Comparison of ENCODE assay signal across 21 cellular contexts in the genomic region with DNA sequence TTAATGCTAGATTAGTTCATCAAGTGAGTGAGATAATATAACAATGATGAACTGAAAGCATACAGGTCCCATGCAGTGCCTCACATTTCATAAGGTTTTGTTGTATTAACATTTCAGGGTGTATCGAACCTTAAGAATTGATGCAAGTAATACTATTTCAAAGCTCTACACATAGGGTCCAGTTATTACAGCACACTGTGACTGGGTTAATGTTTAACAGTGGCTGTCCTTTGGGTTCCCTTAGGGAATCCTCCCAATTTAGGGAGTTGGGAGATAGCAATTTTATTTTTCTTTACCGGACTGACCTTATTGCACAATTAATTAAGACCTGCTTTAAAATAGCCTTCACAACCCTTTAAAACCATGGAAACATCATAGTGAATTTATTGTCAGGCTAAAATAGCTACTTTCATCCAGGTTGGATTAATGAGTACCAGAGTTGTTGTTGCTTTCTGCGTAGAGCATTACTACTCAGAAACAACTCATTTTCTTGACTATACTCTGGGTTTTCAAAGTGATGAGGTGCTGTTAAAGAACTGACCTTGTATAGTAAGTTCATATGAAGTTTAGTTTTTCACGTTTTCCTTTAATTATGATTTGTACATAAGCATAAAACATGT.
"Had no signal": no experiment of that assay in that cellular context is flagged by ENCODE, and none has a peak within 500 bp of the region (broad histone marks: within the 10 kb centered on the region; RNA-seq: fewer than 3 reads in every experiment).

No MANE protein-coding gene starts in this region.

- H3K4me1 ChIP-seq: breast epithelium, foreskin keratinocyte, lower lobe of right lung, suprapubic skin, tibial artery had no signal

- H3K36me3 ChIP-seq: breast epithelium, lower lobe of right lung, ovary, suprapubic skin, tibial artery had no signal

- H3K27ac ChIP-seq: breast epithelium, foreskin keratinocyte, lower lobe of right lung, ovary, suprapubic skin, tibial artery had no signal

- H3K4me3 ChIP-seq: breast epithelium, lower lobe of right lung, ovary, suprapubic skin, tibial artery had no signal

- H3K27me3 ChIP-seq: foreskin keratinocyte, ovary, suprapubic skin, tibial artery had no signal

- H3K9me3 ChIP-seq: lower lobe of right lung, ovary, suprapubic skin, tibial artery had no signal

- DNase-seq: activated CD4-positive, alpha-beta T cell treated with anti-CD3 and anti-CD28 coated beads for 36 hours; activated CD4-positive, CD25-positive, alpha-beta regulatory T cell; activated CD8-positive, alpha-beta memory T cell treated with anti-CD3 and anti-CD28 coated beads, Interleukin-2, amount 10 ng/mL, durations not matched to agents 7 days and 5 days; activated CD8-positive, alpha-beta T cell treated with anti-CD3 and anti-CD28 coated beads, Interleukin-2, amount 10 ng/mL, durations not matched to agents 7 days and 5 days; activated naive CD8-positive, alpha-beta T cell treated with anti-CD3 and anti-CD28 coated beads, Interleukin-2, amount 50 U/mL, for 24 hours; activated T-cell treated with anti-CD3 and anti-CD28 coated beads, Interleukin-2, amount 50 U/mL, for 48 hours; central memory CD4-positive, alpha-beta T cell; endodermal cell; foreskin keratinocyte; left cardiac atrium; lower lobe of right lung; mesenchymal stem cell; natural killer cell; ovary; stimulated activated CD4-positive, alpha-beta T cell treated with anti-CD3 and anti-CD28 coated beads, Interleukin-15, amount 100 ng/mL, for 24 hours; stimulated activated CD4-positive, alpha-beta T cell treated with anti-CD3 and anti-CD28 coated beads, Interleukin-2, amount 100 ng/mL, for 24 hours; stimulated activated naive CD4-positive, alpha-beta T cell; T-helper 1 cell; tibial artery had no signal
